In the genomic region with DNA sequence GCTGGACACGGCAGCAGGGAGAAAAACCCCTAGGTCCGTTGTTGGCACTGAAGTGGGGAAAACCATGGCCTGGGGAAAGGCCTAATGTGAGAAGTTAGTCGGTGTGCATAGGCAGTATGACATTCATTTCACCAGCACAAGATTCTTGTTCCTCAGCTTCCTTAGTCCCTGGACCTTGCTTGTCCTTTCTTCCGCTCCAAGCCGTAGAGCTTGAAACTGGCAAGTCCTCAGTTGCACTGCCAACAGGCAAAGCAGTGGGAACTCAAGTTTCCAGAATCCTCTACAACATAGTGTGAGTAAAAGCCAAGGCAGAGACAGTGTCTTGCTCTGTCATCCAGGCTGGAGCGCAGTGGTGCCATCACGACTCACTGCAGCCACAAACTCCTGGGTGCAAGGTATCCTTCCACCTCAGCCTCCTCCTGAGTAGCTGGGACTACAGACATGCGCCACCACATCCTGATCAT, we compare ENCODE assay signal across 8 cellular contexts.
A peak's percentile ranks its signal among the peaks of the same experiment; 100 is the strongest.
DNase-seq lines count a peak whose midpoint lies in the region; ATAC-seq and TF ChIP-seq lines count a peak whose summit lies in the region.

No MANE protein-coding gene starts in this region.

- peak; percentile 56 for DNase-seq in stimulated activated CD4-positive, alpha-beta T cell treated with anti-CD3 and anti-CD28 coated beads, Interleukin-4, amount 100 ng/mL, for 24 hours
- no peak for DNase-seq in stimulated activated CD4-positive, alpha-beta T cell treated with anti-CD3 and anti-CD28 coated beads, Interleukin-12 subunit alpha, Interleukin-12 subunit beta, amount 100 ng/mL, for 4 hours
- no peak for DNase-seq in Peyer's patch
- no peak for DNase-seq in colonic mucosa
- no peak for DNase-seq in hepatic stellate cell (ENCODE audit: low spot score)
- no peak for DNase-seq in erythroblast (lab: John Stamatoyannopoulos, UW)
- DNase-seq in left lung = no peak
- DNase-seq in HK-2 (ENCODE audit: unreplicated experiment) = no peak

- peak overlapping the region in 1 of 2 donors; percentile 34 for H3K9ac ChIP-seq in colonic mucosa (ENCODE audit: low read depth in 2 of 2, low read length in 2 of 2)

- H3K9me3 ChIP-seq in Peyer's patch (no peaks in the 10 kb centered on the region), colonic mucosa (no peaks in the 10 kb centered on the region), left lung (no peaks in the 10 kb centered on the region)

- TF ChIP-seq POLR2A in Peyer's patch (IDR thresholded peaks at IDR 0.05) (no peak), erythroblast (IDR thresholded peaks at IDR 0.05; ENCODE audit: low read length) (no peak)

- H3K27ac ChIP-seq in Peyer's patch (peak overlapping the region; percentile 3 to 89 (median 61)), colonic mucosa (peak overlapping the region; percentile 44), left lung (peak overlapping the region in 1 of 2 donors; percentile 24)

- intact Hi-C loops in colonic mucosa (cut with DNase I) (no loop called here), left lung (cut with DNase I) (no loop called here)

- H3K4me1 ChIP-seq in Peyer's patch (peaks cover 0 to 14% (median 1%) of the 10 kb centered on the region in 4 donors), colonic mucosa (peaks cover 8% of the 10 kb centered on the region), left lung (peaks cover 0 to 32% of the 10 kb centered on the region in 2 donors)

- no peaks in the 10 kb centered on the region for H3K36me3 ChIP-seq in Peyer's patch
- H3K36me3 ChIP-seq in colonic mucosa = no peaks in the 10 kb centered on the region
- no peaks in the 10 kb centered on the region for H3K36me3 ChIP-seq in left lung

- peak overlapping the region in 3 of 4 donors; percentile 20 to 39 (median 36) for H3K4me3 ChIP-seq in Peyer's patch
- H3K4me3 ChIP-seq in colonic mucosa = no peak overlapping the region
- peak overlapping the region in 1 of 2 donors; percentile 38 for H3K4me3 ChIP-seq in left lung

- ATAC-seq in left lung = no peak

- no peaks in the 10 kb centered on the region for H3K27me3 ChIP-seq in Peyer's patch
- H3K27me3 ChIP-seq in colonic mucosa = no peaks in the 10 kb centered on the region
- no peaks in the 10 kb centered on the region for H3K27me3 ChIP-seq in left lung

- no peak for TF ChIP-seq CTCF in Peyer's patch (IDR thresholded peaks at IDR 0.05)
- TF ChIP-seq CTCF in colonic mucosa (IDR thresholded peaks at IDR 0.05) = no peak
- TF ChIP-seq CTCF in left lung (IDR thresholded peaks at IDR 0.05) = no peak
